29 cellular contexts compared by ENCODE assay signal in the genomic region with DNA sequence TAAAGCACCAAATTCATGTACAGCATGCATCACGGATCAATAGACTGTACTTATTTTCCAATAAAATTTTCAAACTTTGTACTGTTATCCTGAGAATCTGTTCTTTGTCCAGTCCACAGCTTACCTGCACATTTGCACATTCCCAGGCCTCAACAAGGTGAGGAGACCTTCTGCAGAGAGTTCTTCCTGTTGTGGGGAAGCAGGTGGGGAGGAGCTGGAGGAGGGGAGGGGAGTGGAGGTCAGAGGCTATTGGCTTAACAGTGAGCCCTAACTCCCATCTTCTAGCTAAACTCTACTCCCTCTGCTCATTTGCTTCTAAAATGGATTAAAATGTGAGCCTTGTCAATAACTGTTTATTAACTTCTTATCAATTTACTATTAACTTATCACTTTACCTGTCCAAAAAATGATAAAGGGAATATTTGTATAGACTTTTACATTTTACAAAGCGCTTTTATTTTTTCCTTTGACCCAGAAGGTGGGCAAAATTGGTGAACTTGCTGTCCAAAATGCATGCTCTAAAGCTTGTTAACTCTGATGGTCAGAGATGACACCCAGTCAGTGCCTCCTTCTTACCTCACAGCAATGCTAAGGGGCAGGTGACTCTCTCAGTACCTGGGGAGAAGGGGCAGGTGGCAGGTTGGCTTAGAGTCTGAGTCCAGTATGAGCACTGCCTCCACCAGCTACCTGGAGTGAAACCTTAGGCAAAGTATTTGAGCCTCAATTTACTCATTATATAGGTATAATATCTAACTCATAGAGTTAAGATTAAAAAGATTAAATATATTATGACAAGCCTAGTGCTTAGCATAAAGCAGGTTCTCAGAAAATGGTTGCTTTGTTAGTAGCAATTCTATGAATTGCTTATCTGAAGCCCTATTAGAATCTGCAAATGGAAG. TPM values are rescaled to one million over a fixed set of nuclear protein-coding genes. Genes with fewer than 3 reads are reported as not detected.
"Had no signal": no experiment of that assay in that cellular context is flagged by ENCODE, and none has a peak within 500 bp of the region (broad histone marks: within the 10 kb centered on the region; RNA-seq: fewer than 3 reads in every experiment).

No MANE protein-coding gene starts in this region.

- FAIRE-seq: islet of Langerhans, kidney, small intestine had no signal

- H3K4me3 ChIP-seq: left ventricle myocardium inferior, lung, mucosa of descending colon, ovary, prostate gland, sigmoid colon, spleen, suprapubic skin, thoracic aorta, tibial artery, uterus had no signal

- H3K4me1 ChIP-seq: prostate gland, sigmoid colon, tibial artery, uterus had no signal

- H3K27ac Mint-ChIP-seq: immature natural killer cell; naive thymus-derived CD4-positive, alpha-beta T cell; natural killer cell treated with Interleukin-12 subunit alpha and Interleukin-12 subunit beta and Interleukin-15 and Interleukin-18, amount 100 ng/mL, for 72 hours; stimulated activated effector memory CD8-positive, alpha-beta T cell treated with anti-CD3 and anti-CD28 coated beads, Interleukin-12 subunit alpha, Interleukin-12 subunit beta, amount 100 ng/mL, for 72 hours; stimulated activated naive CD8-positive, alpha-beta T cell treated with anti-CD3 and anti-CD28 coated beads, Interleukin-15, Interleukin-2, amounts not matched to agents 100 ng/mL and 50 ng/mL, for 24 hours had no signal

- H3K36me3 ChIP-seq: ovary, uterus had no signal

- H3K4me1 Mint-ChIP-seq: immature natural killer cell; stimulated activated effector memory CD8-positive, alpha-beta T cell treated with anti-CD3 and anti-CD28 coated beads, Interleukin-12 subunit alpha, Interleukin-12 subunit beta, amount 100 ng/mL, for 72 hours had no signal

- ATAC-seq: left colon; mucosa of descending colon; naive thymus-derived CD4-positive, alpha-beta T cell; natural killer cell treated with Interleukin-12 subunit alpha and Interleukin-12 subunit beta and Interleukin-15 and Interleukin-18, amount 100 ng/mL, for 72 hours; right cardiac atrium; stimulated activated effector memory CD8-positive, alpha-beta T cell treated with anti-CD3 and anti-CD28 coated beads, Interleukin-12 subunit alpha, Interleukin-12 subunit beta, amount 100 ng/mL, for 72 hours had no signal

- DNase-seq: hypothalamus; immature natural killer cell; kidney; left colon; left ventricle myocardium inferior; midbrain; mucosa of descending colon; naive thymus-derived CD4-positive, alpha-beta T cell; ovary; posterior cingulate gyrus; retina; right cardiac atrium; sigmoid colon; small intestine; spleen; stimulated activated CD4-positive, alpha-beta T cell treated with anti-CD3 and anti-CD28 coated beads, Interleukin-4, amount 100 ng/mL, for 24 hours; stimulated activated naive CD4-positive, alpha-beta T cell; tibial artery; trophoblast cell; uterus had no signal

- H3K27me3 ChIP-seq: ovary, sigmoid colon, spleen, suprapubic skin, tibial artery, uterus had no signal

- H3K9me3 ChIP-seq: left ventricle myocardium inferior, mucosa of descending colon, ovary, prostate gland, sigmoid colon, spleen, suprapubic skin, thoracic aorta, tibial artery, uterus had no signal

- H3K27ac ChIP-seq: ovary, prostate gland, sigmoid colon, spleen, suprapubic skin, thoracic aorta, tibial artery, uterus had no signal

- H3K36me3 Mint-ChIP-seq: immature natural killer cell; naive thymus-derived CD4-positive, alpha-beta T cell; natural killer cell treated with Interleukin-12 subunit alpha and Interleukin-12 subunit beta and Interleukin-15 and Interleukin-18, amount 100 ng/mL, for 72 hours; stimulated activated effector memory CD8-positive, alpha-beta T cell treated with anti-CD3 and anti-CD28 coated beads, Interleukin-12 subunit alpha, Interleukin-12 subunit beta, amount 100 ng/mL, for 72 hours had no signal

- H3K4me3 Mint-ChIP-seq: immature natural killer cell; naive thymus-derived CD4-positive, alpha-beta T cell; natural killer cell treated with Interleukin-12 subunit alpha and Interleukin-12 subunit beta and Interleukin-15 and Interleukin-18, amount 100 ng/mL, for 72 hours; stimulated activated effector memory CD8-positive, alpha-beta T cell treated with anti-CD3 and anti-CD28 coated beads, Interleukin-12 subunit alpha, Interleukin-12 subunit beta, amount 100 ng/mL, for 72 hours; stimulated activated naive CD8-positive, alpha-beta T cell treated with anti-CD3 and anti-CD28 coated beads, Interleukin-15, Interleukin-2, amounts not matched to agents 100 ng/mL and 50 ng/mL, for 24 hours had no signal

- H3K9me3 Mint-ChIP-seq: immature natural killer cell; naive thymus-derived CD4-positive, alpha-beta T cell; natural killer cell treated with Interleukin-12 subunit alpha and Interleukin-12 subunit beta and Interleukin-15 and Interleukin-18, amount 100 ng/mL, for 72 hours; stimulated activated effector memory CD8-positive, alpha-beta T cell treated with anti-CD3 and anti-CD28 coated beads, Interleukin-12 subunit alpha, Interleukin-12 subunit beta, amount 100 ng/mL, for 72 hours; stimulated activated naive CD8-positive, alpha-beta T cell treated with anti-CD3 and anti-CD28 coated beads, Interleukin-15, Interleukin-2, amounts not matched to agents 100 ng/mL and 50 ng/mL, for 24 hours had no signal

RNA-seq across cellular contexts. Expression of a gene that starts 6.8 kb away (rescaled TPM):
- polyA plus RNA-seq: immature natural killer cell; naive thymus-derived CD4-positive, alpha-beta T cell; neural cell had no signal

RNA-seq across cellular contexts. Expression of a gene that starts 37.5 kb away (rescaled TPM):
- polyA plus RNA-seq: naive thymus-derived CD4-positive, alpha-beta T cell; neural cell had no signal
